1 cellular context compared by ENCODE assay signal in genomic region chr19:49506575-49507105, GRCh38.
A peak's percentile ranks its signal among the peaks of the same experiment; 100 is the strongest.
TF ChIP-seq lines count a peak whose summit lies in the region.

No MANE protein-coding gene starts in this region.

TF ChIP-seq in HepG2, 621 proteins besides CTCF, POLR2A, EP300 and RAD21 (continued from another document and continues in another):
- no peak for TF ChIP-seq ZNF407 (CRISPR knock-in tag; IDR thresholded peaks at IDR 0.05; ENCODE audit: not compliant biosample characterization)
- TF ChIP-seq IRF2 (CRISPR knock-in tag; IDR thresholded peaks at IDR 0.05), result 0 out of 2 replicates have a peak, but pooled peaks have one; percentile 50
- TF ChIP-seq U2AF1 (optimal IDR thresholded peaks at IDR 0.05; ENCODE audit: low read depth, low read length), result no peak
- no peak for TF ChIP-seq ZBTB7B (CRISPR knock-in tag; IDR thresholded peaks at IDR 0.05)
- 0 out of 2 replicates have a peak, but pooled peaks have one; percentile 36 for TF ChIP-seq ZKSCAN8 (CRISPR knock-in tag; IDR thresholded peaks at IDR 0.05; ENCODE audit: borderline replicate concordance)
- TF ChIP-seq ZNF674 (CRISPR knock-in tag; IDR thresholded peaks at IDR 0.05; ENCODE audit: low read depth), result no peak
- TF ChIP-seq ZNF766 (CRISPR knock-in tag; IDR thresholded peaks at IDR 0.05; ENCODE audit: borderline replicate concordance), result no peak
- TF ChIP-seq ZNF570 (CRISPR knock-in tag; IDR thresholded peaks at IDR 0.05; ENCODE audit: borderline replicate concordance), result no peak
- TF ChIP-seq ZNF562 (CRISPR knock-in tag; IDR thresholded peaks at IDR 0.05; ENCODE audit: borderline replicate concordance), result no peak
- no peak for TF ChIP-seq ZNF563 (CRISPR knock-in tag; IDR thresholded peaks at IDR 0.05)
- no peak for TF ChIP-seq HOXA9 (CRISPR knock-in tag; IDR thresholded peaks at IDR 0.05; ENCODE audit: borderline replicate concordance)
- TF ChIP-seq GPN1 (CRISPR knock-in tag; IDR thresholded peaks at IDR 0.05; ENCODE audit: borderline replicate concordance), result no peak
- TF ChIP-seq ZNF550 (CRISPR knock-in tag; IDR thresholded peaks at IDR 0.05; ENCODE audit: borderline replicate concordance), result no peak
- TF ChIP-seq KDM1A (CRISPR knock-in tag; IDR thresholded peaks at IDR 0.05), result peak; percentile 27; the same call in 1 of the 2 replicates
- peak; percentile 55 for TF ChIP-seq ZGPAT (CRISPR knock-in tag; IDR thresholded peaks at IDR 0.05)
- TF ChIP-seq REPIN1 (CRISPR knock-in tag; IDR thresholded peaks at IDR 0.05; ENCODE audit: borderline replicate concordance, low read depth), result no peak
- TF ChIP-seq ZNF296 (CRISPR knock-in tag; conservative IDR thresholded peaks at IDR 0.05), result no peak
- no peak; the same call in 1 of the 2 replicates for TF ChIP-seq ZNF121 (CRISPR knock-in tag; IDR thresholded peaks at IDR 0.05)
- TF ChIP-seq TAF1 (CRISPR knock-in tag; IDR thresholded peaks at IDR 0.05), result no peak
- 0 out of 2 replicates have a peak, but pooled peaks have one; percentile 65 for TF ChIP-seq ZNF619 (CRISPR knock-in tag; IDR thresholded peaks at IDR 0.05)
- TF ChIP-seq TRAFD1 (CRISPR knock-in tag; IDR thresholded peaks at IDR 0.05; ENCODE audit: borderline replicate concordance), result no peak
- no peak for TF ChIP-seq PAXIP1 (CRISPR knock-in tag; conservative IDR thresholded peaks at IDR 0.05)
- TF ChIP-seq THAP11 (CRISPR knock-in tag; IDR thresholded peaks at IDR 0.05), result peak; percentile 37; the same call in 1 of the 2 replicates
- no peak for TF ChIP-seq GLMP (CRISPR knock-in tag; IDR thresholded peaks at IDR 0.05; ENCODE audit: borderline replicate concordance)
- no peak for TF ChIP-seq NFE2 (CRISPR knock-in tag; IDR thresholded peaks at IDR 0.05)
- 0 out of 2 replicates have a peak, but pooled peaks have one; percentile 30 for TF ChIP-seq ZFP37 (CRISPR knock-in tag; IDR thresholded peaks at IDR 0.05; ENCODE audit: borderline replicate concordance)
- TF ChIP-seq BHLHE40 (IDR thresholded peaks at IDR 0.05; ENCODE audit: low read length), result no peak
- peak; percentile 64; a peak in 2 of 4 replicates for TF ChIP-seq HMGXB4 (CRISPR knock-in tag; IDR thresholded peaks at IDR 0.05; ENCODE audit: borderline replicate concordance in 1 of 2, low read depth in 1 of 2)
- TF ChIP-seq SAP130 (CRISPR knock-in tag; IDR thresholded peaks at IDR 0.05; ENCODE audit: low read depth), result 0 out of 2 replicates have a peak, but pooled peaks have one; percentile 25
- no peak for TF ChIP-seq MAF1 (CRISPR knock-in tag; IDR thresholded peaks at IDR 0.05; ENCODE audit: borderline replicate concordance)
- TF ChIP-seq TERF1 (CRISPR knock-in tag; IDR thresholded peaks at IDR 0.05), result no peak
- no peak for TF ChIP-seq NCOR1 (IDR thresholded peaks at IDR 0.05; ENCODE audit: borderline replicate concordance, low read length)
- TF ChIP-seq ATF3 (CRISPR knock-in tag; IDR thresholded peaks at IDR 0.05), result no peak
- TF ChIP-seq ZBTB33 (CRISPR knock-in tag; IDR thresholded peaks at IDR 0.05), result peak; percentile 24; the same call in 1 of the 2 replicates
